32 cellular contexts compared by ENCODE assay signal in genomic region chr9:15262581-15262980, GRCh38.
"Had no signal": no experiment of that assay in that cellular context is flagged by ENCODE, and none has a peak within 500 bp of the region (broad histone marks: within the 10 kb centered on the region; RNA-seq: fewer than 3 reads in every experiment).

No MANE protein-coding gene starts in this region.

- H3K4me3 ChIP-seq: gastroesophageal sphincter, hepatocyte, SK-N-MC, spleen, testis, upper lobe of left lung, vagina had no signal

- H3K27ac ChIP-seq: gastroesophageal sphincter, hepatocyte, SK-N-MC, spleen, testis, upper lobe of left lung, vagina had no signal

- H3K4me1 Mint-ChIP-seq: activated B cell treated with CpG ODN at 0.5 μM for 24 hours, naive B cell, neural crest cell had no signal

- H3K27ac Mint-ChIP-seq: activated B cell treated with CpG ODN at 0.5 μM for 24 hours; activated CD8-positive, alpha-beta T cell treated with anti-CD3 and anti-CD28 coated beads for 36 hours; activated naive CD8-positive, alpha-beta T cell; T-helper 1 cell treated with Interleukin-12 subunit alpha and Interleukin-12 subunit beta and Interleukin-4 antibody, amounts not matched to agents 30 μg/mL and 1 μg/mL, for 36 hours had no signal

- H3K4me3 Mint-ChIP-seq: activated B cell treated with CpG ODN at 0.5 μM for 24 hours; activated CD8-positive, alpha-beta T cell treated with anti-CD3 and anti-CD28 coated beads for 36 hours; activated naive CD8-positive, alpha-beta T cell; central memory CD8-positive, alpha-beta T cell; naive B cell; neural crest cell; T-helper 1 cell treated with Interleukin-12 subunit alpha and Interleukin-12 subunit beta and Interleukin-4 antibody, amounts not matched to agents 30 μg/mL and 1 μg/mL, for 36 hours had no signal

- DNase-seq: activated B cell treated with CpG ODN at 0.5 μM for 24 hours; activated CD4-positive, alpha-beta T cell treated with anti-CD3 and anti-CD28 coated beads, Interleukin-2, amount 50 U/mL, for 1 hour; activated CD8-positive, alpha-beta T cell treated with anti-CD3 and anti-CD28 coated beads for 36 hours; activated effector memory CD4-positive, alpha-beta T cell treated with Interleukin-2 at 50 U/mL for 16 hours; activated naive CD4-positive, alpha-beta T cell treated with Interleukin-2 at 50 U/mL for 16 hours; activated T-cell treated with anti-CD3 and anti-CD28 coated beads, Interleukin-2, amount 50 U/mL, for 48 hours; dermis blood vessel endothelial cell; effector CD4-positive, alpha-beta T cell; erythroblast; islet precursor cell; left cardiac atrium; mammary epithelial cell; naive B cell; nucleus accumbens; posterior cingulate gyrus; right cardiac atrium; spleen; stimulated activated naive CD8-positive, alpha-beta T cell treated with anti-CD3 and anti-CD28 coated beads, Interleukin-15, Interleukin-2, amounts not matched to agents 100 U/mL and 50 U/mL, for 24 hours; SW 1271; T1000; testis; upper lobe of left lung had no signal

- H3K27me3 ChIP-seq: gastroesophageal sphincter, hepatocyte, spleen, testis, upper lobe of left lung, vagina had no signal

- FAIRE-seq: bronchial epithelial cell, colon had no signal

- H3K4me1 ChIP-seq: testis, upper lobe of left lung had no signal

- H2AFZ ChIP-seq: hepatocyte had no signal

- H3K79me2 ChIP-seq: hepatocyte had no signal

- H3K36me3 ChIP-seq: upper lobe of left lung, vagina had no signal

- H3K9me3 Mint-ChIP-seq: activated B cell treated with CpG ODN at 0.5 μM for 24 hours; activated CD8-positive, alpha-beta T cell treated with anti-CD3 and anti-CD28 coated beads for 36 hours; central memory CD8-positive, alpha-beta T cell; naive B cell; neural crest cell; T-helper 1 cell treated with Interleukin-12 subunit alpha and Interleukin-12 subunit beta and Interleukin-4 antibody, amounts not matched to agents 30 μg/mL and 1 μg/mL, for 36 hours had no signal

- H3K9me3 ChIP-seq: gastroesophageal sphincter, spleen, testis, upper lobe of left lung, vagina had no signal

- H3K4me2 ChIP-seq: hepatocyte had no signal

- H3K27me3 Mint-ChIP-seq: activated B cell treated with CpG ODN at 0.5 μM for 24 hours; activated CD8-positive, alpha-beta T cell treated with anti-CD3 and anti-CD28 coated beads for 36 hours; activated naive CD8-positive, alpha-beta T cell; central memory CD8-positive, alpha-beta T cell; naive B cell had no signal
